Comparison of ENCODE assay signal across 12 cellular contexts in genomic region chr2:199405241-199405640, GRCh38. TPM values are rescaled to one million over a fixed set of nuclear protein-coding genes. Genes with fewer than 3 reads are reported as not detected.
DNase-seq lines count a peak whose midpoint lies in the region; ATAC-seq and TF ChIP-seq lines count a peak whose summit lies in the region.
"Had no signal": no experiment of that assay in that cellular context is flagged by ENCODE, and none has a peak within 500 bp of the region (broad histone marks: within the 10 kb centered on the region; RNA-seq: fewer than 3 reads in every experiment).

No MANE protein-coding gene starts in this region.

- TF ChIP-seq POLR2A in body of pancreas (IDR thresholded peaks at IDR 0.05), result no peak

- H3K27me3 ChIP-seq in Karpas-422 (ENCODE audit: low read length), result no peaks in the 10 kb centered on the region
- no peaks in the 10 kb centered on the region for H3K27me3 ChIP-seq in body of pancreas
- H3K27me3 ChIP-seq in mesenchymal stem cell (ENCODE audit: control insufficient read depth in 1 of 2, insufficient read depth in 1 of 2, low read length in 2 of 2), result no peaks in the 10 kb centered on the region

- no peak overlapping the region for H3K23ac ChIP-seq in mesenchymal stem cell (ENCODE audit: low read length in 2 of 2)

- H3K9ac ChIP-seq in Karpas-422 (ENCODE audit: low read length) (no peak overlapping the region), mesenchymal stem cell (ENCODE audit: low read length) (no peak overlapping the region)

- H3K4me3 ChIP-seq in Karpas-422 (ENCODE audit: low read length), result no peak overlapping the region
- H3K4me3 ChIP-seq in body of pancreas, result no peak overlapping the region
- no peak overlapping the region for H3K4me3 ChIP-seq in mesenchymal stem cell (ENCODE audit: insufficient read depth in 1 of 2, low read depth in 1 of 2, low read length in 2 of 2)

- H3K36me3 ChIP-seq in Karpas-422 (ENCODE audit: insufficient read depth, low read length) (no peaks in the 10 kb centered on the region), body of pancreas (replicated peaks in 1 of 2; ENCODE audit: insufficient read depth in 1 of 2, low read depth in 2 of 2) (no peaks in the 10 kb centered on the region), mesenchymal stem cell (ENCODE audit: control insufficient read depth in 1 of 2, insufficient read depth in 2 of 2, low read depth in 1 of 2, low read length in 2 of 2) (peaks cover 0 to 33% of the 10 kb centered on the region in 2 experiments)

- H3K27ac ChIP-seq in Karpas-422 (ENCODE audit: low read length), result no peak overlapping the region
- H3K27ac ChIP-seq in body of pancreas, result no peak overlapping the region
- H3K27ac ChIP-seq in mesenchymal stem cell (ENCODE audit: low read length, poor library complexity, severe bottlenecking), result no peak overlapping the region
- H3K27ac ChIP-seq in substantia nigra (ENCODE audit: low read depth, low read length, poor library complexity, severe bottlenecking), result no peak overlapping the region

- H3K14ac ChIP-seq in mesenchymal stem cell (ENCODE audit: low read length in 2 of 2), result no peak overlapping the region

- no peak overlapping the region for H4K8ac ChIP-seq in mesenchymal stem cell (ENCODE audit: low read length)

- no peaks in the 10 kb centered on the region for H3K9me2 ChIP-seq in Karpas-422 (replicated peaks; ENCODE audit: insufficient read depth, low read length)

- H2BK15ac ChIP-seq in mesenchymal stem cell (ENCODE audit: low read depth, poor library complexity, severe bottlenecking), result no peak overlapping the region

- no peak overlapping the region for H2BK12ac ChIP-seq in mesenchymal stem cell (ENCODE audit: low read length in 2 of 2)

- TF ChIP-seq CTCF in body of pancreas (IDR thresholded peaks at IDR 0.05), result peak in 4 of 7 experiments; percentile 8 to 36 (median 30)

- no peaks in the 10 kb centered on the region for H4K20me1 ChIP-seq in Karpas-422 (ENCODE audit: insufficient read depth, low read depth, low read length)

- H3K79me1 ChIP-seq in mesenchymal stem cell (replicated peaks; ENCODE audit: low read length, poor library complexity, severe bottlenecking), result no peaks in the 10 kb centered on the region

- H3K9me3 ChIP-seq in Karpas-422 (ENCODE audit: low read length), result no peaks in the 10 kb centered on the region
- H3K9me3 ChIP-seq in body of pancreas, result no peaks in the 10 kb centered on the region
- H3K9me3 ChIP-seq in mesenchymal stem cell (ENCODE audit: control insufficient read depth, low read length), result no peaks in the 10 kb centered on the region

- ATAC-seq in body of pancreas, result peak; percentile 30
- no peak for ATAC-seq in HG02852 (IDR thresholded peaks at IDR 0.05; ENCODE audit: unreplicated experiment)
- ATAC-seq: T-helper 17 cell had no signal

- no peak overlapping the region for H2BK120ac ChIP-seq in mesenchymal stem cell (ENCODE audit: low read depth, low read length)

- intact Hi-C loops in body of pancreas (cut with DNase I), result no loop called here

- H3K4ac ChIP-seq in mesenchymal stem cell (ENCODE audit: low read depth in 1 of 2, low read length in 2 of 2), result no peak overlapping the region

- H4K91ac ChIP-seq in mesenchymal stem cell (ENCODE audit: low read length), result no peak overlapping the region

- H3K4me1 ChIP-seq in Karpas-422 (ENCODE audit: low read length) (no peaks in the 10 kb centered on the region), body of pancreas (no peaks in the 10 kb centered on the region), mesenchymal stem cell (ENCODE audit: control insufficient read depth, insufficient read depth, low read depth, low read length) (no peaks in the 10 kb centered on the region)

- no peak overlapping the region for H2BK5ac ChIP-seq in mesenchymal stem cell (ENCODE audit: low read depth, low read length, poor library complexity, severe bottlenecking)

- no peak overlapping the region for H3K18ac ChIP-seq in mesenchymal stem cell (ENCODE audit: low read depth in 1 of 2, low read length in 2 of 2)

- H3K79me2 ChIP-seq in Karpas-422 (ENCODE audit: low read length), result no peaks in the 10 kb centered on the region

- H2AFZ ChIP-seq in Karpas-422 (ENCODE audit: low read length) (no peak overlapping the region), mesenchymal stem cell (ENCODE audit: low read depth, low read length) (no peak overlapping the region)

- DNase-seq in Daoy (ENCODE audit: low read depth) (peak; percentile 9), Karpas-422 (peak; percentile 46), body of pancreas (peak in 1 of 4 donors; percentile 10), mesenchymal stem cell (peak; percentile 16), OCI-M2 (lab: John Stamatoyannopoulos, UW; ENCODE audit: unreplicated experiment) (no peak), superior temporal gyrus (ENCODE audit: extremely low spot score) (no peak), substantia nigra (lab: John Stamatoyannopoulos, UW) (no peak)
- DNase-seq: activated effector memory CD4-positive, alpha-beta T cell treated with anti-CD3 and anti-CD28 coated beads, Interleukin-2, amount 50 U/mL, for 16 hours; NCI-H1092 treated with DMSO at 0.1 percent for 48 hours; posterior cingulate gyrus; T-helper 17 cell had no signal

- H3K4me2 ChIP-seq in Karpas-422 (ENCODE audit: low read depth, low read length, poor library complexity, severe bottlenecking) (no peak overlapping the region), mesenchymal stem cell (ENCODE audit: low read length, poor library complexity, severe bottlenecking) (no peak overlapping the region)

- H2AK5ac ChIP-seq in mesenchymal stem cell (ENCODE audit: low read length, severe bottlenecking), result no peak overlapping the region

RNA-seq across cellular contexts. Expression of gene SATB2, which starts 52.5 kb away (rescaled TPM):
- total RNA-seq in Daoy (2014; rRNA removed; shearing (Covaris generic)), result 8.2 and 11.5 TPM in 2 replicates
- 1.7 and 5.7 TPM in 2 replicates for total RNA-seq in Karpas-422 (2014; rRNA removed; shearing (Covaris generic); ENCODE audit: low replicate concordance)
- total RNA-seq in body of pancreas, result 1 to 10 TPM; 2.6 to 4.3 TPM
- 2.6 TPM for polyA plus RNA-seq in mesenchymal stem cell (2013, experiment 1 of 2)
- polyA plus RNA-seq in mesenchymal stem cell (2013, experiment 2 of 2), result 2.3 TPM

Comparison
In these comparisons a context has a peak if more than half of its experiments do, and no peak if none do; other contexts are left out.
1. DNase-seq: peak in Daoy (single experiment), Karpas-422 (single experiment) and mesenchymal stem cell (single experiment); none in OCI-M2 (single experiment), superior temporal gyrus (single experiment) and substantia nigra (0 of 49).